In genomic region chr14:74905595-74906142, GRCh38 we compare ENCODE assay signal across 8 cellular contexts. TPM values are rescaled to one million over a fixed set of nuclear protein-coding genes. Genes with fewer than 3 reads are reported as not detected.
A peak's percentile ranks its signal among the peaks of the same experiment; 100 is the strongest.
DNase-seq lines count a peak whose midpoint lies in the region; ATAC-seq and TF ChIP-seq lines count a peak whose summit lies in the region.

No MANE protein-coding gene starts in this region.

- ATAC-seq in thoracic aorta (ENCODE audit: insufficient number of reproducible peaks, low FRiP score, low read depth) (no peak), GM18870 (IDR thresholded peaks at IDR 0.05; ENCODE audit: unreplicated experiment) (no peak)

- peaks cover 62% of the 10 kb centered on the region for H3K36me3 ChIP-seq in OCI-LY7 (ENCODE audit: insufficient read depth, low read length)
- peaks cover 32% of the 10 kb centered on the region for H3K36me3 ChIP-seq in thoracic aorta

- no peak overlapping the region for H3K4me2 ChIP-seq in OCI-LY7 (ENCODE audit: low read length)

- no peaks in the 10 kb centered on the region for H3K79me2 ChIP-seq in OCI-LY7 (ENCODE audit: insufficient read depth, low read depth, low read length)

- H3K4me1 ChIP-seq in OCI-LY7 (ENCODE audit: insufficient read depth, low read length, poor library complexity, severe bottlenecking) (peaks cover 8% of the 10 kb centered on the region), thoracic aorta (ENCODE audit: control insufficient read depth in 1 of 2, low read depth in 2 of 2) (peaks cover 0 to 22% of the 10 kb centered on the region in 2 donors)

- no peak overlapping the region for H2AFZ ChIP-seq in OCI-LY7 (ENCODE audit: low read length)

- POLR2A ChIA-PET in OCI-LY7 (lab: Charles Lee), result interaction anchor here (1.0 to 1.7 kb wide), 4 partner anchors 30 to 45 kb away, joined by 3 to 4 read pairs (median 3); no protein-coding TSS in a partner anchor

- H3K27ac ChIP-seq in OCI-LY7 (ENCODE audit: low read depth, low read length, poor library complexity, severe bottlenecking), result no peak overlapping the region
- no peak overlapping the region for H3K27ac ChIP-seq in thoracic aorta

- H3K9me3 ChIP-seq in OCI-LY7 (ENCODE audit: low read length) (no peaks in the 10 kb centered on the region), thoracic aorta (no peaks in the 10 kb centered on the region)

- no peaks in the 10 kb centered on the region for H4K20me1 ChIP-seq in OCI-LY7 (ENCODE audit: insufficient read depth, low read length)

- H3K9me2 ChIP-seq in OCI-LY7 (ENCODE audit: insufficient read depth, low read length), result no peaks in the 10 kb centered on the region

- no peaks in the 10 kb centered on the region for H3K27me3 ChIP-seq in thoracic aorta (replicated peaks; ENCODE audit: insufficient read depth)

- CTCF ChIA-PET in OCI-LY7 (lab: Charles Lee; ENCODE audit: unreplicated experiment), result interaction anchor here (0.6 to 2.0 kb wide), 7 partner anchors 17 to 109 kb away, joined by 3 to 16 read pairs (median 4); no protein-coding TSS in a partner anchor

- BruUV-seq in OCI-LY7 (replicated peaks; lab: Mats Ljungman, UMichigan), result no TSS peak

- DNase-seq in AG10803 (ENCODE audit: low read depth) (peak; percentile 51), GM19240 (ENCODE audit: insufficient read length, low spot score) (peak; percentile 56), OCI-LY7 (ENCODE audit: low spot score) (peak; percentile 68), activated T-helper 1 cell treated with Interleukin-2 at 50 U/mL for 16 hours (ENCODE audit: low read depth) (peak; percentile 59), fibroblast of peridontal ligament (ENCODE audit: extremely low read depth) (peak; percentile 62), occipital lobe (lab: John Stamatoyannopoulos, UW) (peak; percentile 12), thoracic aorta (ENCODE audit: low spot score) (no peak)

- TF ChIP-seq CTCF in AG10803 (conservative IDR thresholded peaks at IDR 0.05; ENCODE audit: low read length), result peak; percentile 96
- peak; percentile 98 for TF ChIP-seq CTCF in OCI-LY7 (conservative IDR thresholded peaks at IDR 0.05; ENCODE audit: low read length)
- TF ChIP-seq CTCF in thoracic aorta (IDR thresholded peaks at IDR 0.05), result peak; percentile 96

- H3K4me3 ChIP-seq in AG10803 (ENCODE audit: low read length), result no peak overlapping the region
- no peak overlapping the region for H3K4me3 ChIP-seq in OCI-LY7 (ENCODE audit: low read depth, low read length, poor library complexity, severe bottlenecking)
- H3K4me3 ChIP-seq in thoracic aorta, result no peak overlapping the region

- intact Hi-C loops in OCI-LY7 (cut with micrococcal nuclease; ENCODE audit: unreplicated experiment), result loop anchor here (1.0 to 2.0 kb wide), 2 partner anchors 44 to 297 kb away; no protein-coding TSS in a partner anchor

RNA-seq across cellular contexts. Expression of gene RPS6KL1, which starts 17.4 kb away (rescaled TPM):
- total RNA-seq in OCI-LY7 (2014; rRNA removed; shearing (Covaris generic)), result 6.1 and 11.3 TPM in 2 replicates
- 14.0 and 15.3 TPM in 2 replicates for total RNA-seq in OCI-LY7 (2022)
- total RNA-seq in occipital lobe, result 26.5 TPM
- total RNA-seq in thoracic aorta, result 10 to 100 TPM in 1 of 2 donors, 1 to 10 TPM in 1; 9.4 to 17.6 TPM

RNA-seq across cellular contexts. Expression of gene DLST, which starts 24.0 kb away (rescaled TPM):
- 70.2 and 74.4 TPM in 2 replicates for total RNA-seq in OCI-LY7 (2014; rRNA removed; shearing (Covaris generic))
- total RNA-seq in OCI-LY7 (2022) (95.1 and 95.7 TPM in 2 replicates), occipital lobe (35.6 TPM), thoracic aorta (10 to 100 TPM; 68.6 to 91.6 TPM)

RNA-seq across cellular contexts. Expression of gene PROX2, which starts 29.7 kb away (rescaled TPM):
- total RNA-seq in OCI-LY7 (2014; rRNA removed; shearing (Covaris generic)), result 0.35 and 0.51 TPM in 2 replicates
- total RNA-seq in OCI-LY7 (2022), result 0.74 and 0.76 TPM in 2 replicates
- not detected for total RNA-seq in occipital lobe
- total RNA-seq in thoracic aorta, result not detected

RNA-seq across cellular contexts. Expression of gene PGF, which starts 49.7 kb away (rescaled TPM):
- total RNA-seq in OCI-LY7 (2014; rRNA removed; shearing (Covaris generic)), result 0.09 and 0.13 TPM in 2 replicates
- 0.19 TPM in 1 of 2 replicates, not detected in the other for total RNA-seq in OCI-LY7 (2022)
- total RNA-seq in occipital lobe, result 2.0 TPM
- 10 to 100 TPM; 34.4 to 75.3 TPM for total RNA-seq in thoracic aorta
